20 cellular contexts compared by ENCODE assay signal in the genomic region with DNA sequence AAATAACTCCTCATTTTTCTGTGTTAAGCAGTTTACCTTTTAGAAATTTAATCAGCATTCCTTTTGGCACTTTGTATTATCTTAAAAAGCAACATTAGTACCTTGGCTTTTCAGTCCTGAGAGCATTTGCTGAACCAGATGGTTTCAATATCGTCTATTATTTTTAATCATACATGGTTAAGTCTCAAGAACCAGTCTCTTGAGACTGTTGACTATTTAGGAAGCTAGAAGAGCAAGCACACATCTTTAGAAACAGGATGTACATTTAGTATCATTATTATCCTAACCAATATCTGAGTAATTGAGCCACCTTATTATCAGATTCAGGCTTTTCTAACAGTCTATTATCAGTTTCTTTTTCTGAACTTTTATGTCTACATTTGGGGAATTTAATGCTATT. TPM values are rescaled to one million over a fixed set of nuclear protein-coding genes. Genes with fewer than 3 reads are reported as not detected.
DNase-seq lines count a peak whose midpoint lies in the region; ATAC-seq and TF ChIP-seq lines count a peak whose summit lies in the region.
"Had no signal": no experiment of that assay in that cellular context is flagged by ENCODE, and none has a peak within 500 bp of the region (broad histone marks: within the 10 kb centered on the region; RNA-seq: fewer than 3 reads in every experiment).

No MANE protein-coding gene starts in this region.

- H3K4me1 Mint-ChIP-seq in T-helper 17 cell (peaks cover 2% of the 10 kb centered on the region), mesothelial cell of epicardium (peaks cover 25% of the 10 kb centered on the region)

- TF ChIP-seq EP300 in ovary (IDR thresholded peaks at IDR 0.05) = no peak

- H3K36me3 Mint-ChIP-seq in T-helper 17 cell (ENCODE audit: low read depth) (peaks cover 2% of the 10 kb centered on the region), mesothelial cell of epicardium (peaks cover 3% of the 10 kb centered on the region)
- H3K36me3 Mint-ChIP-seq: activated CD4-positive, alpha-beta memory T cell treated with anti-CD3 and anti-CD28 coated beads for 36 hours; activated naive CD8-positive, alpha-beta T cell treated with anti-CD3 and anti-CD28 coated beads for 36 hours; stimulated activated effector memory CD8-positive, alpha-beta T cell treated with anti-CD3 and anti-CD28 coated beads, Interleukin-12 subunit alpha, Interleukin-12 subunit beta, amount 100 ng/mL, for 72 hours had no signal

- H4K20me1 ChIP-seq in BLaER1 (no peaks in the 10 kb centered on the region), IMR-90 (ENCODE audit: insufficient read depth, low read length) (no peaks in the 10 kb centered on the region)

- H3K23ac ChIP-seq in IMR-90 (ENCODE audit: low read depth, low read length) = no peak overlapping the region

- DNase-seq in IMR-90 (no peak), T-helper 17 cell (no peak), mesothelial cell of epicardium (ENCODE audit: low spot score in 2 of 2, unreplicated experiment in 2 of 2) (no peak), occipital lobe (lab: John Stamatoyannopoulos, UW) (no peak), NCI-H2227 (lab: John Stamatoyannopoulos, UW; ENCODE audit: unreplicated experiment) (no peak), Ammon's horn (ENCODE audit: low spot score) (no peak), ovary (no peak)
- DNase-seq: activated CD4-positive, alpha-beta memory T cell treated with anti-CD3 and anti-CD28 coated beads for 36 hours; activated naive CD8-positive, alpha-beta T cell treated with anti-CD3 and anti-CD28 coated beads for 36 hours; heart right ventricle; NCI-H187 treated with DMSO at 0.1 percent for 48 hours; NCI-H345; PC-3; Right ventricle myocardium superior had no signal

- H3K9me1 ChIP-seq in IMR-90 (ENCODE audit: insufficient read depth, low read length) = peaks cover 6% of the 10 kb centered on the region; the same call in 1 of the 2 replicates

- no peaks in the 10 kb centered on the region for H3K79me1 ChIP-seq in IMR-90 (ENCODE audit: low read depth in 1 of 2, low read length in 2 of 2)

- no peak overlapping the region for H3K56ac ChIP-seq in IMR-90 (ENCODE audit: extremely low read depth, insufficient read depth, low read length)

- H3K4me1 ChIP-seq in BLaER1 (peaks cover 45% of the 10 kb centered on the region), IMR-90 (ENCODE audit: control insufficient read depth, insufficient read depth, low read length) (peaks cover 7% of the 10 kb centered on the region), ovary (ENCODE audit: insufficient read depth) (no peaks in the 10 kb centered on the region)
- H3K4me1 ChIP-seq: suprapubic skin had no signal

- H2BK120ac ChIP-seq in IMR-90 (ENCODE audit: low read depth, low read length) = no peak overlapping the region

- H3K14ac ChIP-seq in IMR-90 (replicated peaks; ENCODE audit: low read depth, low read length) = no peak overlapping the region

- no peak for TF ChIP-seq RAD21 in IMR-90 (IDR thresholded peaks at IDR 0.05; ENCODE audit: low read length)

- H4K91ac ChIP-seq in IMR-90 (ENCODE audit: insufficient read depth, low read depth, low read length) = no peak overlapping the region

- POLR2A ChIA-PET in IMR-90 (lab: Charles Lee; ENCODE audit: unreplicated experiment) = no interaction called here

- H3K4me2 ChIP-seq in BLaER1 = peak overlapping the region; percentile 79
- H3K4me2 ChIP-seq in IMR-90 (ENCODE audit: low read depth, low read length) = peak overlapping the region; percentile 28; the same call in 1 of the 2 replicates

- peaks cover 22% of the 10 kb centered on the region for H3K27me3 Mint-ChIP-seq in T-helper 17 cell
- H3K27me3 Mint-ChIP-seq in mesothelial cell of epicardium (ENCODE audit: low read depth) = no peaks in the 10 kb centered on the region
- H3K27me3 Mint-ChIP-seq: activated naive CD8-positive, alpha-beta T cell treated with anti-CD3 and anti-CD28 coated beads for 36 hours had no signal

- no peak overlapping the region for H3K4ac ChIP-seq in IMR-90 (ENCODE audit: low read depth, low read length)

- intact Hi-C loops in IMR-90 (cut with micrococcal nuclease) = no loop called here
- intact Hi-C loops in ovary (cut with DNase I) = no loop called here

- H3K4me3 ChIP-seq in BLaER1 (peak overlapping the region; percentile 58), IMR-90 (ENCODE audit: insufficient read depth, low read depth, low read length) (no peak overlapping the region), ovary (no peak overlapping the region)
- H3K4me3 ChIP-seq: heart right ventricle, suprapubic skin had no signal

- no peak overlapping the region for H3K4me3 Mint-ChIP-seq in T-helper 17 cell
- no peak overlapping the region for H3K4me3 Mint-ChIP-seq in mesothelial cell of epicardium
- H3K4me3 Mint-ChIP-seq: activated CD4-positive, alpha-beta memory T cell treated with anti-CD3 and anti-CD28 coated beads for 36 hours; activated naive CD8-positive, alpha-beta T cell treated with anti-CD3 and anti-CD28 coated beads for 36 hours; CD14-positive monocyte; stimulated activated effector memory CD8-positive, alpha-beta T cell treated with anti-CD3 and anti-CD28 coated beads, Interleukin-12 subunit alpha, Interleukin-12 subunit beta, amount 100 ng/mL, for 72 hours had no signal

- no peaks in the 10 kb centered on the region for H3K36me3 ChIP-seq in BLaER1
- H3K36me3 ChIP-seq in IMR-90 (ENCODE audit: control insufficient read depth, insufficient read depth, low read length) = no peaks in the 10 kb centered on the region
- no peaks in the 10 kb centered on the region for H3K36me3 ChIP-seq in ovary
- H3K36me3 ChIP-seq: heart right ventricle, neutrophil, suprapubic skin had no signal

- in situ Hi-C loops in IMR-90 (cut with MboI; ENCODE audit: low sequenced_read_pairs) = no loop called here

- H3K9me3 ChIP-seq in BLaER1 (peaks cover 13% of the 10 kb centered on the region), IMR-90 (ENCODE audit: control insufficient read depth, insufficient read depth, low read length) (no peaks in the 10 kb centered on the region), T-helper 17 cell (ENCODE audit: control insufficient read depth, low read length, poor library complexity, severe bottlenecking) (no peaks in the 10 kb centered on the region), ovary (no peaks in the 10 kb centered on the region)
- H3K9me3 ChIP-seq: neutrophil, suprapubic skin had no signal

- no peak overlapping the region for H2BK15ac ChIP-seq in IMR-90 (ENCODE audit: low read depth, low read length)

- H3K9ac ChIP-seq in BLaER1 (peak overlapping the region; percentile 70; the same call in 1 of the 2 replicates), IMR-90 (ENCODE audit: low read depth, low read length) (no peak overlapping the region)

- peak overlapping the region; percentile 38; the same call in 1 of the 2 replicates for H3K18ac ChIP-seq in IMR-90 (ENCODE audit: low read depth, low read length)

- H2BK5ac ChIP-seq in IMR-90 (ENCODE audit: low read depth, low read length, poor library complexity, severe bottlenecking) = no peak overlapping the region

- CTCF ChIA-PET in IMR-90 (lab: Yijun Ruan, JAX) = no interaction called here

- WGBS in IMR-90 (ENCODE audit: extremely low coverage in 2 of 2, insufficient read length in 1 of 2), 2 experiments = no CpG with 5 or more reads among the region's 1 CpG
- WGBS in ovary, 3 donors = 6 to 24% (median 9%) methylated on average over 1 of the region's 1 CpG

- H4K8ac ChIP-seq in IMR-90 (ENCODE audit: low read depth in 2 of 2, low read length in 2 of 2) = no peak overlapping the region

- H3K27ac ChIP-seq in BLaER1 = peak overlapping the region; percentile 79
- no peak overlapping the region for H3K27ac ChIP-seq in IMR-90 (ENCODE audit: insufficient read depth, low read length)
- no peak overlapping the region for H3K27ac ChIP-seq in ovary
- H3K27ac ChIP-seq: heart right ventricle, neutrophil, suprapubic skin had no signal

- dilution Hi-C loops in IMR-90 (cut with HindIII; ENCODE audit: low sequenced_read_pairs, unreplicated experiment) = no loop called here

- TF ChIP-seq POLR2A in IMR-90 (IDR thresholded peaks at IDR 0.05; ENCODE audit: low read depth, low read length) (no peak), ovary (IDR thresholded peaks at IDR 0.05) (no peak)

- no TSS peak for BruUV-seq in IMR-90 (replicated peaks; lab: Mats Ljungman, UMichigan)

- H2BK20ac ChIP-seq in IMR-90 (ENCODE audit: low read depth, low read length) = no peak overlapping the region

- H3K9me3 Mint-ChIP-seq in mesothelial cell of epicardium = peaks cover under 1% of the 10 kb centered on the region
- H3K9me3 Mint-ChIP-seq: activated CD4-positive, alpha-beta memory T cell treated with anti-CD3 and anti-CD28 coated beads for 36 hours; stimulated activated effector memory CD8-positive, alpha-beta T cell treated with anti-CD3 and anti-CD28 coated beads, Interleukin-12 subunit alpha, Interleukin-12 subunit beta, amount 100 ng/mL, for 72 hours had no signal

- no peak overlapping the region for H4K5ac ChIP-seq in IMR-90 (ENCODE audit: low read depth, low read length)

- H2AFZ ChIP-seq in IMR-90 (replicated peaks; ENCODE audit: low read length, poor library complexity) = no peak overlapping the region

- no peak overlapping the region for H2AK5ac ChIP-seq in IMR-90 (ENCODE audit: low read depth, low read length)

- H2AK9ac ChIP-seq in IMR-90 (replicated peaks; ENCODE audit: low read depth, low read length, poor library complexity) = no peak overlapping the region

- H3K27me3 ChIP-seq in BLaER1 (no peaks in the 10 kb centered on the region), IMR-90 (ENCODE audit: control insufficient read depth, insufficient read depth, low read length) (no peaks in the 10 kb centered on the region), ovary (no peaks in the 10 kb centered on the region)
- H3K27me3 ChIP-seq: heart right ventricle, neutrophil, suprapubic skin had no signal

- H3K27ac Mint-ChIP-seq in T-helper 17 cell (peak overlapping the region; percentile 24), mesothelial cell of epicardium (peak overlapping the region; percentile 31)
- H3K27ac Mint-ChIP-seq: activated CD4-positive, alpha-beta memory T cell treated with anti-CD3 and anti-CD28 coated beads for 36 hours; activated naive CD8-positive, alpha-beta T cell treated with anti-CD3 and anti-CD28 coated beads for 36 hours; CD14-positive monocyte; stimulated activated effector memory CD8-positive, alpha-beta T cell treated with anti-CD3 and anti-CD28 coated beads, Interleukin-12 subunit alpha, Interleukin-12 subunit beta, amount 100 ng/mL, for 72 hours had no signal

- ATAC-seq in IMR-90 (ENCODE audit: low read depth) (peak; percentile 42), T-helper 17 cell (no peak)
- ATAC-seq: heart right ventricle, PC-3 had no signal

- TF ChIP-seq CTCF in IMR-90 (conservative IDR thresholded peaks at IDR 0.05; ENCODE audit: low read depth, low read length) (no peak), mesothelial cell of epicardium (IDR thresholded peaks at IDR 0.05; ENCODE audit: unreplicated experiment) (no peak), ovary (IDR thresholded peaks at IDR 0.05) (no peak)

RNA-seq across cellular contexts. Expression of gene ZEB2, which starts 28.2 kb away (rescaled TPM):
- total RNA-seq in IMR-90 (2012; rRNA removed) (50.9 and 52.5 TPM in 2 replicates), T-helper 17 cell (10 to 100 TPM; 49.5 to 61.1 TPM), mesothelial cell of epicardium (105 to 111 TPM (median 110 TPM) in 3 replicates), occipital lobe (430 TPM), ovary (100 to 1,000 TPM in 6 of 7 donors, 10 to 100 TPM in 1; 55.3 to 250 (median 186) TPM)
- polyA plus RNA-seq in IMR-90 (2012; rRNA removed) (22.4 and 23.8 TPM in 2 replicates), ovary (10 to 100 TPM; 57.0 to 84.8 TPM)
- 9.9 and 12.5 TPM in 2 replicates for polyA plus RNA-seq in IMR-90 (2012; cell fraction: cytosol; rRNA removed)
- 12.0 and 32.4 TPM in 2 replicates for polyA plus RNA-seq in IMR-90 (2012; cell fraction: nucleus; rRNA removed; ENCODE audit: low replicate concordance)
- total RNA-seq: H1 had no signal
